ENCODE assay signal across 24 cellular contexts in the genomic region with DNA sequence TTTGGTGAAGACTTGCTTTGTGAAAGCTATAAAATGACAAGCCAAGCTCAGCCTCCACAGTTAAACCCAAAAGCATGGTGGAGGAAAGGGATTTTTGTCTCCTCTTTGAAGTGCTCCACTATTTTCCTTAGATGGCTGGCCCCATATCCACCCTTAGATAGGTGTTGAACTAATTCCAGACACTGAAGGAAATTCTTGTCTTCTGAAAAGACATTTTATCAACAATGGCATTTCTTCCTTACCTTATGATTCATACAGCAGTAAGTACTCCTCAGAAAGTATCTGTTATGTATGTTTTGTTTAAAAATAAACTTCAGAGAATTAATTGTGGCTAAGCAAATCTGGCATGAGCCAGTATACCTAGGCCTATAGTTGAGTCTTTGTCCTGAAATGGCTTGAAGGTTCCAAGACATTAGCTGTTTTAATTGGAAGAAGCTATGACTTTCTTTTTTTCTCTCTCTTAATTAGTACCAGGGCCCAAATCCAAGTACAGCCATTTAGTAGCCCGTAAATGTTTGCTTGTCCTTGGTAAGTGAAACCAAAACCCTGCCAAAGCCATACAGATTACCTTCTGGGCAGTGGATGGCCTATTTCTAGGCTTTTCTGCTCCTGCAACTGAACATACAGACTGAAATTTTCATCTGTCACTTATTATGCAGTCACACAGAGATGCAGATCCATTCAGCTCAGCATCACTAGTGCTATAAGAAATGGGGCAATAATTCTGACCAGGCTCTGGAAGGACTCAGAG. TPM values are rescaled to one million over a fixed set of nuclear protein-coding genes. Genes with fewer than 3 reads are reported as not detected.
"Had no signal": no experiment of that assay in that cellular context is flagged by ENCODE, and none has a peak within 500 bp of the region (broad histone marks: within the 10 kb centered on the region; RNA-seq: fewer than 3 reads in every experiment).

No MANE protein-coding gene starts in this region.

- H3K36me3 ChIP-seq: brain microvascular endothelial cell, left ventricle myocardium inferior, sigmoid colon, spleen had no signal

- H3K27me3 ChIP-seq: brain microvascular endothelial cell, esophagus muscularis mucosa, sigmoid colon, spleen, testis, upper lobe of left lung had no signal

- H3K9ac ChIP-seq: parathyroid adenoma had no signal

- H3K79me2 ChIP-seq: parathyroid adenoma had no signal

- H3K4me3 Mint-ChIP-seq: activated naive CD8-positive, alpha-beta T cell; activated T-cell treated with anti-CD3 and anti-CD28 coated beads, Interleukin-2, amount 50 U/mL, for 4 hours; memory B cell; naive thymus-derived CD4-positive, alpha-beta T cell; stimulated activated naive CD8-positive, alpha-beta T cell treated with anti-CD3 and anti-CD28 coated beads, Interleukin-15, amount 100 ng/mL, for 72 hours; T-cell had no signal

- H3K9me3 ChIP-seq: mucosa of descending colon, sigmoid colon, testis, upper lobe of left lung had no signal

- DNase-seq: activated CD4-positive, alpha-beta T cell treated with anti-CD3 and anti-CD28 coated beads, Interleukin-2, amount 50 U/mL, for 48 hours; activated CD4-positive, CD25-positive, alpha-beta regulatory T cell treated with anti-CD3 and anti-CD28 coated beads, Interleukin-2, amount 50 U/mL, for 72 hours; activated effector memory CD4-positive, alpha-beta T cell treated with anti-CD3 and anti-CD28 coated beads, Interleukin-2, amount 50 U/mL, for 16 hours; activated T-cell treated with anti-CD3 and anti-CD28 coated beads, Interleukin-2, amount 50 U/mL, for 4 hours; amniotic stem cell; brain microvascular endothelial cell; foreskin fibroblast; hypothalamus; kidney; left ventricle myocardium inferior; mucosa of descending colon; naive thymus-derived CD4-positive, alpha-beta T cell; sigmoid colon; spleen; stimulated activated CD4-positive, alpha-beta T cell treated with anti-CD3 and anti-CD28 coated beads, Interleukin-1b, Interleukin-23, amount 100 ng/mL, for 48 hours; stimulated activated naive CD8-positive, alpha-beta T cell treated with anti-CD3 and anti-CD28 coated beads, Interleukin-15, amount 100 ng/mL, for 72 hours; T-cell; T-helper 9 cell; testis; upper lobe of left lung had no signal

- ATAC-seq: activated T-cell treated with anti-CD3 and anti-CD28 coated beads, Interleukin-2, amount 50 U/mL, for 4 hours; mucosa of descending colon; naive thymus-derived CD4-positive, alpha-beta T cell; stimulated activated naive CD8-positive, alpha-beta T cell treated with anti-CD3 and anti-CD28 coated beads, Interleukin-15, amount 100 ng/mL, for 72 hours; T-cell had no signal

- H3K4me1 ChIP-seq: parathyroid adenoma, sigmoid colon, spleen, testis, upper lobe of left lung had no signal

- H3K27ac Mint-ChIP-seq: activated naive CD8-positive, alpha-beta T cell; memory B cell; T-cell had no signal

- H3K36me3 Mint-ChIP-seq: activated naive CD8-positive, alpha-beta T cell; T-cell had no signal

- H3K4me3 ChIP-seq: esophagus muscularis mucosa, left ventricle myocardium inferior, mucosa of descending colon, sigmoid colon, spleen, testis, upper lobe of left lung had no signal

- H3K9me3 Mint-ChIP-seq: activated T-cell treated with anti-CD3 and anti-CD28 coated beads, Interleukin-2, amount 50 U/mL, for 4 hours had no signal

- H2AFZ ChIP-seq: parathyroid adenoma had no signal

- H3K27ac ChIP-seq: brain microvascular endothelial cell, left ventricle myocardium inferior, parathyroid adenoma, sigmoid colon, spleen, testis, upper lobe of left lung had no signal

- H3K27me3 Mint-ChIP-seq: activated naive CD8-positive, alpha-beta T cell; naive thymus-derived CD4-positive, alpha-beta T cell; stimulated activated naive CD8-positive, alpha-beta T cell treated with anti-CD3 and anti-CD28 coated beads, Interleukin-15, amount 100 ng/mL, for 72 hours had no signal

RNA-seq across cellular contexts. Expression of gene BFSP2, which starts 5.1 kb away (rescaled TPM):
- total RNA-seq: activated T-cell treated with anti-CD3 and anti-CD28 coated beads, Interleukin-2, amount 50 U/mL, for 4 hours; esophagus muscularis mucosa; left ventricle myocardium inferior; mucosa of descending colon; naive thymus-derived CD4-positive, alpha-beta T cell; sigmoid colon; testis had no signal
